Comparison of ENCODE assay signal across 14 cellular contexts in the genomic region with DNA sequence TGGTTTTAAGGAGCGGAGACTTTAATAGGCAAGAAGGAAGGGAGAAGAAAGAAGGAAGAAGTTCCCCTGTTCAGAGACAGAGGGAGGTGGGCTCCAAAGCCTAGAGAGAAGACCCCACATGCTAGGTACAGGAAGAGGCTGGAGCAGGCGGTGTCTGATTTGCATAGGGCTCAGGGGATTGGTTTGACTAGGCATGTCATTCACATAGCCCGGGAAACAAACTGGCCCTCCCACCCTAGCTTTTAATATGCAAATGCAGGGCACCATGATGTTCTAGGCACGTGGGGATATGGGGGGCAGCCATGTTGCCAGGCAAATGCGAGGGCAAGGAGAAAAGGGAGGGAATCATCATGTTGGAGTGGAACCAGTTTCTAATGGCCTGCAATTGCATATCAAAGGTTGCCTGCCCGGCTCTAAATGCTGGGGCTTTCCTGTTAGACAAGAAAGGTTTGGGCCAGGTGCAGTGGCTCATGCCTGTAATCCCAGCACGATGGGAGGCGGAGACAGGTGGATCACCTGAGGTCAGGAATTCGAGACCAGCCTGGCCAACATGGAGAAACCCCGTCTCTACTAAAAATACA.
"Had no signal": no experiment of that assay in that cellular context is flagged by ENCODE, and none has a peak within 500 bp of the region (broad histone marks: within the 10 kb centered on the region; RNA-seq: fewer than 3 reads in every experiment).

No MANE protein-coding gene starts in this region.

- H3K4me3 Mint-ChIP-seq: dendritic cell treated with granulocyte-macrophage colony-stimulating factor and Interleukin-4, amounts not matched to agents 40 ng/mL and 50 ng/mL, for 4 days; natural killer cell; neural crest cell; type B pancreatic cell had no signal

- H3K27me3 Mint-ChIP-seq: type B pancreatic cell had no signal

- H3K9me3 ChIP-seq: uterus had no signal

- ATAC-seq: left lobe of liver, natural killer cell, right cardiac atrium had no signal

- H3K4me3 ChIP-seq: hepatocyte, uterus had no signal

- DNase-seq: foreskin melanocyte; head of caudate nucleus; kidney glomerular epithelial cell; natural killer cell; right cardiac atrium; small intestine; stimulated activated CD4-positive, alpha-beta T cell treated with anti-CD3 and anti-CD28 coated beads, Interleukin-12 subunit alpha, Interleukin-12 subunit beta, amount 100 ng/mL, for 4 hours; stimulated activated naive CD4-positive, alpha-beta T cell; uterus had no signal

- H3K36me3 ChIP-seq: uterus had no signal

- H3K4me1 Mint-ChIP-seq: natural killer cell had no signal

- H3K9me3 Mint-ChIP-seq: dendritic cell treated with granulocyte-macrophage colony-stimulating factor and Interleukin-4, amounts not matched to agents 40 ng/mL and 50 ng/mL, for 4 days; natural killer cell; neural crest cell had no signal

- H3K27ac Mint-ChIP-seq: dendritic cell treated with granulocyte-macrophage colony-stimulating factor and Interleukin-4, amounts not matched to agents 40 ng/mL and 50 ng/mL, for 4 days; natural killer cell; type B pancreatic cell had no signal

- H3K4me1 ChIP-seq: uterus had no signal

- H3K36me3 Mint-ChIP-seq: natural killer cell, type B pancreatic cell had no signal
